8 cellular contexts compared by ENCODE assay signal in genomic region chrX:15493118-15494082, GRCh38.
DNase-seq lines count a peak whose midpoint lies in the region; ATAC-seq, FAIRE-seq and TF ChIP-seq lines count a peak whose summit lies in the region.

Gene PIR (minus strand): TSS chrX:15493333. CDS start chrX:15491257, 2,076 bp downstream.

- peak; percentile 70 for FAIRE-seq in RCC 7860 (lab: Jason Lieb, UNC)

- H3K4me3 ChIP-seq in foreskin fibroblast (ENCODE audit: low read depth in 1 of 2, low read length in 2 of 2) (peak within 1 kb of the TSS; percentile 51 to 65), subcutaneous abdominal adipose tissue (ENCODE audit: low read depth in 1 of 5, low read length in 5 of 5) (peak within 1 kb of the TSS; percentile 65 to 73 (median 70))

- H3K4me3 Mint-ChIP-seq in nephron progenitor cell: peak within 1 kb of the TSS; percentile 92

- peak within 1 kb of the TSS in 4 of 5 donors; percentile 46 to 77 (median 56) for H3K9ac ChIP-seq in subcutaneous abdominal adipose tissue (ENCODE audit: low read length in 5 of 5)

- H3K9me3 Mint-ChIP-seq in nephron progenitor cell: no peaks in the 10 kb centered on the region

- peaks cover 24% of the 10 kb centered on the region for H3K4me1 Mint-ChIP-seq in nephron progenitor cell

- H3K36me3 Mint-ChIP-seq in nephron progenitor cell (ENCODE audit: low read depth): peaks cover 16% of the 10 kb centered on the region

- peaks cover 10% of the 10 kb centered on the region for H3K27me3 Mint-ChIP-seq in nephron progenitor cell (ENCODE audit: low read depth, poor library complexity)

- H3K4me1 ChIP-seq in subcutaneous abdominal adipose tissue (ENCODE audit: control insufficient read depth in 5 of 5, insufficient read depth in 5 of 5, low read length in 5 of 5): peaks cover 0 to 20% (median 15%) of the 10 kb centered on the region in 5 donors

- H3K36me3 ChIP-seq in subcutaneous abdominal adipose tissue (ENCODE audit: control insufficient read depth in 5 of 5, insufficient read depth in 5 of 5, low read length in 5 of 5): peaks cover 0 to 9% (median 0%) of the 10 kb centered on the region in 5 donors

- in situ Hi-C loops in KBM-7 (cut with MboI; ENCODE audit: low pct_unique_long_range_greater_than_20kb, low sequenced_read_pairs): no loop called here

- peak; percentile 98 for ATAC-seq in GM21737 (IDR thresholded peaks at IDR 0.05; ENCODE audit: unreplicated experiment)

- peak; percentile 85 for DNase-seq in EH (ENCODE audit: low read depth)
- DNase-seq in KBM-7: peak; percentile 92
- peak; percentile 67 for DNase-seq in RCC 7860 (ENCODE audit: low spot score)
- peak; percentile 9 for DNase-seq in activated effector memory CD4-positive, alpha-beta T cell treated with Interleukin-2 at 50 U/mL for 16 hours
- peak; percentile 73 to 88 for DNase-seq in foreskin fibroblast
- DNase-seq in nephron progenitor cell: peak; percentile 93

- H3K9me3 ChIP-seq in subcutaneous abdominal adipose tissue (ENCODE audit: control insufficient read depth in 5 of 5, low read length in 5 of 5): no peaks in the 10 kb centered on the region

- H3K27ac Mint-ChIP-seq in nephron progenitor cell: peak within 1 kb of the TSS; percentile 73

- TF ChIP-seq CTCF in foreskin fibroblast (IDR thresholded peaks at IDR 0.05; ENCODE audit: low read depth, low read length) (peak; percentile 37), nephron progenitor cell (IDR thresholded peaks at IDR 0.05) (peak; percentile 27)

- H3K27me3 ChIP-seq in subcutaneous abdominal adipose tissue (ENCODE audit: control insufficient read depth in 5 of 5, insufficient read depth in 4 of 5, low read length in 5 of 5): peaks cover 0 to 14% (median 8%) of the 10 kb centered on the region in 5 donors

- H3K27ac ChIP-seq in subcutaneous abdominal adipose tissue (ENCODE audit: low read depth, low read length): peak within 1 kb of the TSS; percentile 6

Comparison
In these comparisons a context has a peak if more than half of its experiments do, and no peak if none do; other contexts are left out.
1. Peak in every context shown above with its lines: DNase-seq, ATAC-seq, H3K4me3 ChIP-seq and H3K27ac ChIP-seq.
2. DNase-seq: peak in every context shown above with its lines; median percentile 93 in nephron progenitor cell; 92 in KBM-7; 85 in EH; 80 in foreskin fibroblast; 67 in RCC 7860; 9 in activated effector memory CD4-positive, alpha-beta T cell treated with Interleukin-2 at 50 U/mL for 16 hours.